In the genomic region with DNA sequence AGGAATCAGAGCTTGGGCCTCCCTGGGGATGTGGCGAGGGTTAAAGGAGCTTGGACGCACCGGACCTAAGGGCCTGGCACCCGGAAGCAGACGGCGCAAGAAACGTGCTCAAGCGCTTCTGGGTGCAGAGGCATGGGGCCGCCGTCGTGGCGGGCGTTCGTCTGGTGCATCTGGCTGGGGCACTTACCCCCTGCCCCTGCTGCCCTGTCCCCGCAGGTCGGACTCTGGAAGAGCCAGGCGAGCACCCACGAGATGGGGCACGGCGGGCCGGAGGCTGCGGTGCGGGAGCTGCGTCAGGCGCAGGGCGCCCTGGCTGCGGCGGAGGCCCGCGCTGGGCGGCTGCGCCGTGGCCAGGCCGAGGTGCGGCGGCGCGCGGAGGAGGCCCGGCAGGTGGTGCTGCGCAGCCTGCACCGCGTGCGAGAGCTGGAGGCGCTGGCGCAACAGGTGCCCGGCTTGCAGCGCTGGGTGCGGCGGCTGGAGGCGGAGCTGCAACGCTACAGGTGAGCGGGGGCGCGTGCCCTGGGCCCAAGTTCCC, we compare ENCODE assay signal across 9 cellular contexts. TPM values are rescaled to one million over a fixed set of nuclear protein-coding genes. Genes with fewer than 3 reads are reported as not detected.
DNase-seq lines count a peak whose midpoint lies in the region; ATAC-seq and TF ChIP-seq lines count a peak whose summit lies in the region.
"Had no signal": no experiment of that assay in that cellular context is flagged by ENCODE, and none has a peak within 500 bp of the region (broad histone marks: within the 10 kb centered on the region; RNA-seq: fewer than 3 reads in every experiment).

No MANE protein-coding gene starts in this region.

- H3K27me3 Mint-ChIP-seq in Caco-2 (ENCODE audit: insufficient read depth, unreplicated experiment), result no peaks in the 10 kb centered on the region

- H3K36me3 ChIP-seq in Caco-2 (ENCODE audit: control insufficient read depth, insufficient read depth, low read length), result no peaks in the 10 kb centered on the region
- no peaks in the 10 kb centered on the region for H3K36me3 ChIP-seq in thyroid gland
- H3K36me3 ChIP-seq: adrenal gland had no signal

- peak; percentile 78 to 89 for DNase-seq in Caco-2
- peak; percentile 27 for DNase-seq in NCI-H510A treated with DMSO at 0.1 percent for 48 hours (lab: John Stamatoyannopoulos, UW)
- DNase-seq in activated naive CD4-positive, alpha-beta T cell treated with Interleukin-2 at 50 U/mL for 16 hours, result peak; percentile 62
- peak; percentile 71 to 79 for DNase-seq in left colon
- DNase-seq in thyroid gland, result peak; percentile 60 to 61

- no peaks in the 10 kb centered on the region for H3K27me3 ChIP-seq in Caco-2 (replicated peaks; ENCODE audit: control insufficient read depth, insufficient read depth, low read length)
- H3K27me3 ChIP-seq in thyroid gland, result no peaks in the 10 kb centered on the region

- intact Hi-C loops in Caco-2 (cut with micrococcal nuclease; ENCODE audit: unreplicated experiment) (no loop called here), left colon (cut with DNase I, micrococcal nuclease) (no loop called here), thyroid gland (cut with DNase I) (no loop called here)

- WGBS in thyroid gland, 2 donors, result 12 to 19% methylated on average over 25 to 30 of the region's 55 CpGs

- no TSS peak for BruUV-seq in Caco-2 (replicated peaks; lab: Mats Ljungman, UMichigan)

- H3K27ac ChIP-seq in thyroid gland, result peak overlapping the region in 1 of 3 donors; percentile 43
- H3K27ac ChIP-seq: adrenal gland had no signal

- peak overlapping the region; percentile 75 for H3K4me3 Mint-ChIP-seq in Caco-2 (ENCODE audit: unreplicated experiment)

- H3K4me1 ChIP-seq in Caco-2 (no peaks in the 10 kb centered on the region), thyroid gland (peaks cover 17 to 41% of the 10 kb centered on the region in 2 donors)

- peaks cover 6% of the 10 kb centered on the region for H3K36me3 Mint-ChIP-seq in Caco-2 (ENCODE audit: insufficient read depth, unreplicated experiment)

- H3K27ac Mint-ChIP-seq in Caco-2 (ENCODE audit: unreplicated experiment), result peak overlapping the region; percentile 82

- CTCF ChIA-PET in Caco-2 (lab: Charles Lee), result interaction anchor here (0.6 to 1.3 kb wide), 7 partner anchors 9 to 242 kb away, joined by 3 to 13 read pairs (median 7); a partner anchor contains a TSS

- ATAC-seq in left colon, result peak; percentile 91
- no peak for ATAC-seq in HG02970 (IDR thresholded peaks at IDR 0.05; ENCODE audit: low FRiP score, unreplicated experiment)
- no peak for ATAC-seq in GM19351 (IDR thresholded peaks at IDR 0.05; ENCODE audit: unreplicated experiment)
- no peak for ATAC-seq in GM19324 (IDR thresholded peaks at IDR 0.05; ENCODE audit: low FRiP score, unreplicated experiment)

- POLR2A ChIA-PET in Caco-2 (lab: Charles Lee), result interaction anchor here (0.6 to 1.0 kb wide), 5 partner anchors 10 to 246 kb away, joined by 3 to 6 read pairs (median 4); a partner anchor contains a TSS

- TF ChIP-seq POLR2A in thyroid gland (IDR thresholded peaks at IDR 0.05), result no peak

- no peaks in the 10 kb centered on the region for H3K9me3 Mint-ChIP-seq in Caco-2 (ENCODE audit: unreplicated experiment)

- TF ChIP-seq CTCF in Caco-2 (IDR thresholded peaks at IDR 0.05; ENCODE audit: insufficient read depth in 1 of 2, low read depth in 1 of 2, low read length in 1 of 2, severe bottlenecking in 1 of 2, unreplicated experiment in 1 of 2), result peak in 1 of 2 experiments; percentile 50
- TF ChIP-seq CTCF in thyroid gland (IDR thresholded peaks at IDR 0.05), result peak in 3 of 6 experiments; percentile 44 to 48 (median 46)

- H3K4me3 ChIP-seq in Caco-2 (ENCODE audit: low read depth, low read length), result peak overlapping the region; percentile 56
- no peak overlapping the region for H3K4me3 ChIP-seq in thyroid gland (replicated peaks in 1 of 3)

- H3K4me1 Mint-ChIP-seq in Caco-2 (ENCODE audit: low read depth, unreplicated experiment), result peaks cover 22% of the 10 kb centered on the region

- no peaks in the 10 kb centered on the region for H3K9me3 ChIP-seq in Caco-2
- no peaks in the 10 kb centered on the region for H3K9me3 ChIP-seq in thyroid gland
- H3K9me3 ChIP-seq: adrenal gland had no signal

RNA-seq across cellular contexts. Expression of a gene that starts 2.5 kb away (rescaled TPM):
- total RNA-seq in Caco-2 (2022), result 0.28 and 0.39 TPM in 2 replicates
- 1 to 10 TPM; 1.7 to 3.7 TPM for total RNA-seq in left colon
- 10 to 100 TPM in 2 of 4 donors, 1 to 10 TPM in 2; 3.6 to 16.8 (median 9.9) TPM for total RNA-seq in thyroid gland

RNA-seq across cellular contexts. Expression of a gene that starts 9.8 kb away (rescaled TPM):
- total RNA-seq in Caco-2 (2022), result 4.5 and 5.9 TPM in 2 replicates
- total RNA-seq in left colon, result 1 to 10 TPM; 2.1 to 2.9 TPM
- total RNA-seq in thyroid gland, result 1 to 10 TPM in 1 of 4 donors, under 1 TPM in 3; 0.40 to 2.5 (median 0.57) TPM

RNA-seq across cellular contexts. Expression of a gene that starts 56.9 kb away (rescaled TPM):
- not detected in 2 replicates for total RNA-seq in Caco-2 (2022)
- total RNA-seq in left colon, result under 1 TPM; 0.39 to 0.55 TPM
- not detected for total RNA-seq in thyroid gland
- total RNA-seq: adrenal gland had no signal

Comparison
In these comparisons a context has a peak if more than half of its experiments do, and no peak if none do; other contexts are left out.
1. DNase-seq: peak in every context shown above with its lines; median percentile 84 in Caco-2; 75 in left colon; 62 in activated naive CD4-positive, alpha-beta T cell treated with Interleukin-2 at 50 U/mL for 16 hours; 60 in thyroid gland; 27 in NCI-H510A treated with DMSO at 0.1 percent for 48 hours.